ENCODE assay signal across 8 cellular contexts in genomic region chr7:82247814-82248433, GRCh38.
DNase-seq lines count a peak whose midpoint lies in the region; ATAC-seq and TF ChIP-seq lines count a peak whose summit lies in the region.

No MANE protein-coding gene starts in this region.

- no peaks in the 10 kb centered on the region for H3K9me3 ChIP-seq in AG04450 (ENCODE audit: control insufficient read depth, insufficient read depth, low read length)

- no peak overlapping the region for H2AFZ ChIP-seq in GM23338

- no peaks in the 10 kb centered on the region for H3K36me3 Mint-ChIP-seq in GM23338 (ENCODE audit: low read depth)
- H3K36me3 Mint-ChIP-seq in activated CD4-positive, alpha-beta memory T cell treated with anti-CD3 and anti-CD28 coated beads for 36 hours, result no peaks in the 10 kb centered on the region

- peak; percentile 90 for ATAC-seq in GM23338
- peak; percentile 61 for ATAC-seq in left ventricle myocardium superior

- no peaks in the 10 kb centered on the region for H3K79me2 ChIP-seq in GM23338 (replicated peaks; ENCODE audit: insufficient read depth)

- H3K36me3 ChIP-seq in GM23338 (ENCODE audit: insufficient read depth), result no peaks in the 10 kb centered on the region

- H3K4me1 Mint-ChIP-seq in GM23338, result peaks cover 6% of the 10 kb centered on the region; the same call in 2 of the 3 replicates
- H3K4me1 Mint-ChIP-seq in activated CD4-positive, alpha-beta memory T cell treated with anti-CD3 and anti-CD28 coated beads for 36 hours (ENCODE audit: low read depth), result no peaks in the 10 kb centered on the region

- no peaks in the 10 kb centered on the region for H3K9me3 Mint-ChIP-seq in GM23338
- H3K9me3 Mint-ChIP-seq in activated CD4-positive, alpha-beta memory T cell treated with anti-CD3 and anti-CD28 coated beads for 36 hours, result no peaks in the 10 kb centered on the region

- no peak overlapping the region for H3K4me2 ChIP-seq in GM23338

- H3K9me2 ChIP-seq in GM23338 (ENCODE audit: insufficient read depth), result no peaks in the 10 kb centered on the region

- H3K27me3 ChIP-seq in AG04450 (ENCODE audit: control insufficient read depth, insufficient read depth, low read length), result no peaks in the 10 kb centered on the region
- H3K27me3 ChIP-seq in GM23338 (ENCODE audit: insufficient read depth), result no peaks in the 10 kb centered on the region

- POLR2A ChIA-PET in AG04450 (lab: Yijun Ruan, JAX), result no interaction called here
- POLR2A ChIA-PET in activated CD4-positive, alpha-beta memory T cell treated with anti-CD3 and anti-CD28 coated beads for 36 hours (lab: Charles Lee), result no interaction called here

- H4K20me1 ChIP-seq in GM23338 (replicated peaks; ENCODE audit: insufficient read depth), result no peaks in the 10 kb centered on the region

- peaks cover 3% of the 10 kb centered on the region for H3K27me3 Mint-ChIP-seq in GM23338 (ENCODE audit: insufficient read depth, low read depth, poor library complexity)
- H3K27me3 Mint-ChIP-seq in activated CD4-positive, alpha-beta memory T cell treated with anti-CD3 and anti-CD28 coated beads for 36 hours, result no peaks in the 10 kb centered on the region

- no peak overlapping the region for H3K27ac ChIP-seq in AG04450 (ENCODE audit: low read depth, low read length)
- no peak overlapping the region for H3K27ac ChIP-seq in GM23338 (ENCODE audit: low read depth)

- DNase-seq in AG04450 (ENCODE audit: low read depth, low spot score), result no peak
- DNase-seq in GM23338 (ENCODE audit: low spot score), result peak; percentile 48
- peak; percentile 35 for DNase-seq in RKO (ENCODE audit: low spot score)
- DNase-seq in left ventricle myocardium superior, result no peak
- no peak for DNase-seq in NCI-H2196 (lab: John Stamatoyannopoulos, UW; ENCODE audit: unreplicated experiment)
- DNase-seq in occipital lobe (lab: John Stamatoyannopoulos, UW), result no peak
- DNase-seq in activated CD4-positive, alpha-beta memory T cell treated with anti-CD3 and anti-CD28 coated beads for 36 hours, result no peak
- no peak for DNase-seq in NCI-H1092 treated with DMSO at 0.1 percent for 48 hours (lab: John Stamatoyannopoulos, UW)

- no peak overlapping the region for H3K4me3 ChIP-seq in AG04450 (ENCODE audit: low read depth, low read length)
- H3K4me3 ChIP-seq in GM23338, result no peak overlapping the region

- H3F3A ChIP-seq in GM23338 (replicated peaks; ENCODE audit: low read depth), result no peaks in the 10 kb centered on the region

- no peaks in the 10 kb centered on the region for H3K4me1 ChIP-seq in GM23338 (ENCODE audit: insufficient read depth)

- CTCF ChIA-PET in AG04450 (lab: Charles Lee), result interaction anchor here (1.2 kb wide), 1 partner anchor 15 kb away, joined by 4 read pairs; no protein-coding TSS in a partner anchor
- CTCF ChIA-PET in activated CD4-positive, alpha-beta memory T cell treated with anti-CD3 and anti-CD28 coated beads for 36 hours (lab: Charles Lee), result no interaction called here

- intact Hi-C loops in left ventricle myocardium superior (cut with micrococcal nuclease), result no loop called here
- intact Hi-C loops in activated CD4-positive, alpha-beta memory T cell treated with anti-CD3 and anti-CD28 coated beads for 36 hours (cut with micrococcal nuclease), result no loop called here

- peak; percentile 59 for TF ChIP-seq CTCF in AG04450 (IDR thresholded peaks at IDR 0.05; ENCODE audit: low read depth, low read length)
- peak; percentile 74 to 75 for TF ChIP-seq CTCF in GM23338 (conservative IDR thresholded peaks at IDR 0.05; ENCODE audit: low read depth in 2 of 2)

- no peak overlapping the region for H3K4me3 Mint-ChIP-seq in GM23338
- no peak overlapping the region for H3K4me3 Mint-ChIP-seq in activated CD4-positive, alpha-beta memory T cell treated with anti-CD3 and anti-CD28 coated beads for 36 hours

- no peak overlapping the region for H3K27ac Mint-ChIP-seq in GM23338
- no peak overlapping the region for H3K27ac Mint-ChIP-seq in activated CD4-positive, alpha-beta memory T cell treated with anti-CD3 and anti-CD28 coated beads for 36 hours

TF ChIP-seq in GM23338, 12 proteins besides CTCF, POLR2A, EP300 and RAD21:
- TF ChIP-seq ZNF114 (CRISPR knock-in tag; IDR thresholded peaks at IDR 0.05) (no peak), JUNB (IDR thresholded peaks at IDR 0.05; ENCODE audit: unreplicated experiment) (no peak)
- TF ChIP-seq, protein P1, sequence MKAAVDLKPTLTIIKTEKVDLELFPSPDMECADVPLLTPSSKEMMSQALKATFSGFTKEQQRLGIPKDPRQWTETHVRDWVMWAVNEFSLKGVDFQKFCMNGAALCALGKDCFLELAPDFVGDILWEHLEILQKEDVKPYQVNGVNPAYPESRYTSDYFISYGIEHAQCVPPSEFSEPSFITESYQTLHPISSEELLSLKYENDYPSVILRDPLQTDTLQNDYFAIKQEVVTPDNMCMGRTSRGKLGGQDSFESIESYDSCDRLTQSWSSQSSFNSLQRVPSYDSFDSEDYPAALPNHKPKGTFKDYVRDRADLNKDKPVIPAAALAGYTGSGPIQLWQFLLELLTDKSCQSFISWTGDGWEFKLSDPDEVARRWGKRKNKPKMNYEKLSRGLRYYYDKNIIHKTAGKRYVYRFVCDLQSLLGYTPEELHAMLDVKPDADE (IDR thresholded peaks at IDR 0.05), result no peak

Comparison
In these comparisons a context has a peak if more than half of its experiments do, and no peak if none do; other contexts are left out.
1. DNase-seq: peak in GM23338 (single experiment) and RKO (single experiment); none in AG04450 (single experiment), left ventricle myocardium superior (single experiment), NCI-H2196 (single experiment), occipital lobe (single experiment), activated CD4-positive, alpha-beta memory T cell treated with anti-CD3 and anti-CD28 coated beads for 36 hours (single experiment) and NCI-H1092 treated with DMSO at 0.1 percent for 48 hours (single experiment).